ENCODE assay signal across 18 cellular contexts in the genomic region with DNA sequence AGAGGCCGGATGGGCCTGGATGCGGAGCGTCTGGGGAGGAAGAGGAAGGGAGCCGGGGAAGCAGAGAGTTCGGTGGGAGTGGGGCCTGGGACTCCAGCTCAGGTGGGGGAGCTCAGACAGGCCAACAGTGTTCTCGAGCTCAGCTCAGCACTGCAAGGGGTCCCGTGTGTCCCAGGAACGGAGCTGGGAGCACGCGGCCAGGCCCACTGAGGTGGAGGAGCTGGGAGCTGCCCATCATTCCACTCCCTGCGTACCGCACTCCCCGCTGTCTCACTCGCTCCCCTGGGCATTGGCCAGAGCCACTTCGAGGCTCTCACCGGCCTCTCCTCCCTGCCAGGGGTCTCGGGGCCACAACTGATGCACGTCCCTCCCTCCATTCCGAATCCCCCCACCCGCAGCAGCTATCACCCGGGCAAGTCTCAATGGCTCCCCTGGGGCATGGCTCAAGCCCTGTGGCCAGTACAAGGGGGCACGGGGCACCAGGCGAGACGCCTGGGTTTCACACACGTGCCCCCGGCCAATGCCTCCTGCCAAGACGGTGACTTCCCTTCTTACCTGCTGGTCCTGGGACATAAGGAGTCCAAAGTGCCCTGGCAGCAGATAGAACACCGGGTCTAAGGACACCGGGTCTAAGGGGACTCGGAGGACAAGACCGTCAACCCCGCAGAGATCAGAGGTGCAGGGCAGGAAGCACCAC. TPM values are rescaled to one million over a fixed set of nuclear protein-coding genes. Genes with fewer than 3 reads are reported as not detected.
A peak's percentile ranks its signal among the peaks of the same experiment; 100 is the strongest.
DNase-seq lines count a peak whose midpoint lies in the region; ATAC-seq, FAIRE-seq and TF ChIP-seq lines count a peak whose summit lies in the region.
"Had no signal": no experiment of that assay in that cellular context is flagged by ENCODE, and none has a peak within 500 bp of the region (broad histone marks: within the 10 kb centered on the region; RNA-seq: fewer than 3 reads in every experiment).

No MANE protein-coding gene starts in this region.

- H3K9ac ChIP-seq in fibroblast of lung (ENCODE audit: insufficient read depth, low read length), result peak overlapping the region; percentile 17

- H3K4me2 ChIP-seq in fibroblast of lung (ENCODE audit: extremely low read depth, insufficient read depth, low read length), result no peak overlapping the region

- intact Hi-C loops in ovary (cut with DNase I), result no loop called here
- intact Hi-C loops in upper lobe of right lung (cut with DNase I), result no loop called here

- no peak overlapping the region for H2AFZ ChIP-seq in fibroblast of lung (ENCODE audit: low read length)

- H3K4me1 ChIP-seq in fibroblast of lung (ENCODE audit: control insufficient read depth, extremely low read depth, insufficient read depth, low read length) (peaks cover 27% of the 10 kb centered on the region), ovary (ENCODE audit: insufficient read depth) (peaks cover 22% of the 10 kb centered on the region), upper lobe of right lung (peaks cover 22% of the 10 kb centered on the region)
- H3K4me1 ChIP-seq: SJCRH30 had no signal

- TF ChIP-seq CTCF in fibroblast of lung (conservative IDR thresholded peaks at IDR 0.05 in 1 of 2, IDR thresholded peaks at IDR 0.05 in 1 of 2; ENCODE audit: low read depth in 1 of 2, low read length in 2 of 2) (no peak), ovary (IDR thresholded peaks at IDR 0.05) (no peak), upper lobe of right lung (IDR thresholded peaks at IDR 0.05) (no peak), GM10266 (IDR thresholded peaks at IDR 0.05; ENCODE audit: control insufficient read depth, insufficient read depth, low read depth, missing control alignments) (no peak)

- no peak for TF ChIP-seq POLR2A in ovary (IDR thresholded peaks at IDR 0.05)
- TF ChIP-seq POLR2A in GM12891 (IDR thresholded peaks at IDR 0.05; ENCODE audit: low read depth, low read length), result no peak

- H3K4me3 ChIP-seq in fibroblast of lung (replicated peaks in 1 of 4; ENCODE audit: control extremely low read depth in 1 of 4, insufficient read depth in 1 of 4, low read depth in 3 of 4, low read length in 4 of 4) (no peak overlapping the region), ovary (no peak overlapping the region), upper lobe of right lung (no peak overlapping the region)
- H3K4me3 ChIP-seq: lung, SJCRH30 had no signal

- 63 to 69% (median 64%) methylated on average over 29 to 32 of the region's 32 CpGs for WGBS in ovary, 3 donors

- H3K27me3 ChIP-seq in fibroblast of lung (ENCODE audit: control insufficient read depth, insufficient read depth, low read length) (no peaks in the 10 kb centered on the region), ovary (no peaks in the 10 kb centered on the region), upper lobe of right lung (peaks cover 8% of the 10 kb centered on the region)
- H3K27me3 ChIP-seq: SJCRH30 had no signal

- no peaks in the 10 kb centered on the region for H4K20me1 ChIP-seq in fibroblast of lung (ENCODE audit: control insufficient read depth, extremely low read depth, insufficient read depth, low read length)

- H3K9me3 ChIP-seq in fibroblast of lung (ENCODE audit: control insufficient read depth, insufficient read depth, low read depth, low read length), result no peaks in the 10 kb centered on the region
- no peaks in the 10 kb centered on the region for H3K9me3 ChIP-seq in ovary
- H3K9me3 ChIP-seq in upper lobe of right lung, result no peaks in the 10 kb centered on the region

- peak overlapping the region; percentile 97 for H3K27ac ChIP-seq in fibroblast of lung (ENCODE audit: insufficient read depth, low read length)
- H3K27ac ChIP-seq in ovary, result peak overlapping the region; percentile 72 to 76
- H3K27ac ChIP-seq in upper lobe of right lung, result peak overlapping the region; percentile 73
- H3K27ac ChIP-seq: SJCRH30 had no signal

- FAIRE-seq in GM12891 (lab: Jason Lieb, UNC), result no peak
- FAIRE-seq: A204.1, GM12892 had no signal

- no peak for ATAC-seq in upper lobe of right lung

- no peaks in the 10 kb centered on the region for H3K36me3 ChIP-seq in fibroblast of lung (ENCODE audit: control insufficient read depth, insufficient read depth, low read length)
- H3K36me3 ChIP-seq in ovary, result no peaks in the 10 kb centered on the region
- H3K36me3 ChIP-seq in upper lobe of right lung, result no peaks in the 10 kb centered on the region
- H3K36me3 ChIP-seq: SJCRH30 had no signal

- TF ChIP-seq EP300 in ovary (IDR thresholded peaks at IDR 0.05), result no peak

- H3K79me2 ChIP-seq in fibroblast of lung (ENCODE audit: control insufficient read depth, insufficient read depth, low read length), result no peaks in the 10 kb centered on the region

- peak; percentile 52 for DNase-seq in activated CD8-positive, alpha-beta memory T cell treated with anti-CD3 and anti-CD28 coated beads for 24 hours
- no peak for DNase-seq in activated CD8-positive, alpha-beta memory T cell treated with anti-CD3 and anti-CD28 coated beads, Interleukin-2, amount 50 U/mL, for 4 hours
- DNase-seq in fibroblast of lung (ENCODE audit: low read depth in 2 of 2) (no peak), ovary (peak in 4 of 5 donors; percentile 26 to 48 (median 39)), upper lobe of right lung (peak; percentile 57), GM19240 (ENCODE audit: insufficient read length, low spot score) (no peak), GM12891 (ENCODE audit: insufficient read length, low spot score) (no peak), GM10266 (ENCODE audit: extremely low spot score) (no peak)
- DNase-seq: CD4-positive, alpha-beta memory T cell; EL; erythroblast; NCI-H2171 treated with DMSO at 0.1 percent for 48 hours; nucleus accumbens; SJCRH30; stimulated activated CD4-positive, alpha-beta T cell treated with anti-CD3 and anti-CD28 coated beads, Interleukin-15, amount 100 ng/mL, for 24 hours had no signal

TF ChIP-seq in GM12891, 5 proteins besides CTCF, POLR2A, EP300 and RAD21:
- TF ChIP-seq SPI1 (IDR thresholded peaks at IDR 0.05; ENCODE audit: low read depth, low read length) (no peak), TAF1 (IDR thresholded peaks at IDR 0.05; ENCODE audit: low read depth, low read length) (no peak), POU2F2 (IDR thresholded peaks at IDR 0.05; ENCODE audit: low read depth, low read length) (no peak), PAX5 (IDR thresholded peaks at IDR 0.05; ENCODE audit: insufficient read depth, low read length, severe bottlenecking) (no peak), POLR2AphosphoS5 (IDR thresholded peaks at IDR 0.05; ENCODE audit: low read depth, low read length) (no peak)

RNA-seq across cellular contexts. Expression of gene COL6A2, which starts 30.3 kb away (rescaled TPM):
- total RNA-seq in fibroblast of lung, result 782 and 928 TPM in 2 replicates
- polyA plus RNA-seq in fibroblast of lung, result 346 and 702 TPM in 2 replicates
- 857 and 2,080 TPM in 2 replicates for polyA plus RNA-seq in fibroblast of lung (2012)
- polyA minus RNA-seq in fibroblast of lung (ENCODE audit: low replicate concordance), result 367 and 1,367 TPM in 2 replicates
- 1,000 to 10,000 TPM in 1 of 7 donors, 100 to 1,000 TPM in 6; 222 to 1,092 (median 831) TPM for total RNA-seq in ovary
- polyA plus RNA-seq in ovary, result 100 to 1,000 TPM in 1 of 2 donors, 10 to 100 TPM in 1; 50.9 to 818 TPM
- total RNA-seq in upper lobe of right lung, result 269 TPM
- polyA plus RNA-seq in GM12891 (2012; ENCODE audit: low read depth, missing spikeins), result 1.5 TPM

Comparison
In these comparisons a context has a peak if more than half of its experiments do, and no peak if none do; other contexts are left out.
1. DNase-seq: peak in activated CD8-positive, alpha-beta memory T cell treated with anti-CD3 and anti-CD28 coated beads for 24 hours (single experiment), ovary (4 of 5) and upper lobe of right lung (single experiment); none in activated CD8-positive, alpha-beta memory T cell treated with anti-CD3 and anti-CD28 coated beads, Interleukin-2, amount 50 U/mL, for 4 hours (single experiment), fibroblast of lung (0 of 2), GM19240 (single experiment), GM12891 (single experiment) and GM10266 (single experiment).
2. Peak in every context shown above with its lines, with median percentiles within 50 percentile points of each other: H3K27ac ChIP-seq.